In genomic region chr15:59013246-59013645, GRCh38 we compare ENCODE assay signal across 17 cellular contexts. TPM values are rescaled to one million over a fixed set of nuclear protein-coding genes. Genes with fewer than 3 reads are reported as not detected.
DNase-seq lines count a peak whose midpoint lies in the region; ATAC-seq and TF ChIP-seq lines count a peak whose summit lies in the region.
"Had no signal": no experiment of that assay in that cellular context is flagged by ENCODE, and none has a peak within 500 bp of the region (broad histone marks: within the 10 kb centered on the region; RNA-seq: fewer than 3 reads in every experiment).

No MANE protein-coding gene starts in this region.

- CTCF ChIA-PET in WTC11 (lab: Charles Lee), result no interaction called here

- H3K27ac Mint-ChIP-seq in WTC11 (peak overlapping the region; percentile 44), chondrocyte (ENCODE audit: unreplicated experiment) (peak overlapping the region; percentile 22), progenitor cell of endocrine pancreas (peak overlapping the region; percentile 9)
- H3K27ac Mint-ChIP-seq: HFFc6 had no signal

- ATAC-seq in WTC11 (no peak), GM19452 (IDR thresholded peaks at IDR 0.05; ENCODE audit: unreplicated experiment) (no peak), HG03097 (IDR thresholded peaks at IDR 0.05; ENCODE audit: low FRiP score, unreplicated experiment) (no peak)
- ATAC-seq: GM12878 had no signal

- H3K4me1 Mint-ChIP-seq in WTC11 (peaks cover 10% of the 10 kb centered on the region), chondrocyte (ENCODE audit: low read depth) (peaks cover 25% of the 10 kb centered on the region), progenitor cell of endocrine pancreas (ENCODE audit: low read depth) (peaks cover 11% of the 10 kb centered on the region)

- peaks cover 16% of the 10 kb centered on the region for H3K9me3 Mint-ChIP-seq in WTC11
- no peaks in the 10 kb centered on the region for H3K9me3 Mint-ChIP-seq in chondrocyte (ENCODE audit: low read depth)
- peaks cover 6% of the 10 kb centered on the region for H3K9me3 Mint-ChIP-seq in progenitor cell of endocrine pancreas (ENCODE audit: low read depth)
- H3K9me3 Mint-ChIP-seq: CD4-positive, CD25-positive, alpha-beta regulatory T cell; HFFc6 had no signal

- H3K4me3 Mint-ChIP-seq in WTC11, result no peak overlapping the region
- no peak overlapping the region for H3K4me3 Mint-ChIP-seq in chondrocyte (ENCODE audit: unreplicated experiment)
- H3K4me3 Mint-ChIP-seq in progenitor cell of endocrine pancreas (ENCODE audit: low read depth), result no peak overlapping the region
- H3K4me3 Mint-ChIP-seq: CD4-positive, CD25-positive, alpha-beta regulatory T cell; H9; HFFc6 had no signal

- no peaks in the 10 kb centered on the region for H3K27me3 Mint-ChIP-seq in WTC11 (ENCODE audit: low read depth)
- H3K27me3 Mint-ChIP-seq in chondrocyte (ENCODE audit: low read depth), result no peaks in the 10 kb centered on the region
- no peaks in the 10 kb centered on the region for H3K27me3 Mint-ChIP-seq in progenitor cell of endocrine pancreas
- H3K27me3 Mint-ChIP-seq: CD4-positive, CD25-positive, alpha-beta regulatory T cell had no signal

- POLR2A ChIA-PET in WTC11 (lab: Charles Lee), result no interaction called here

- DNase-seq in EL (peak; percentile 3), WTC11 (ENCODE audit: low spot score) (no peak), chondrocyte (ENCODE audit: low spot score) (no peak), progenitor cell of endocrine pancreas (ENCODE audit: low spot score, unreplicated experiment) (no peak), iPS-NIHi11 (ENCODE audit: low spot score) (no peak)
- DNase-seq: CD4-positive, CD25-positive, alpha-beta regulatory T cell; COR-L47; DMS79; H9; HFFc6; NCI-H1105; NCI-H2029 treated with DMSO at 0.1 percent for 48 hours; NCI-H524; Peyer's patch had no signal

- H3K36me3 Mint-ChIP-seq in WTC11 (peaks cover 19% of the 10 kb centered on the region), chondrocyte (ENCODE audit: low read depth) (no peaks in the 10 kb centered on the region), progenitor cell of endocrine pancreas (ENCODE audit: insufficient read depth) (peaks cover 15% of the 10 kb centered on the region)

- no peak for TF ChIP-seq CTCF in WTC11 (IDR thresholded peaks at IDR 0.05)
- no peak for TF ChIP-seq CTCF in chondrocyte (IDR thresholded peaks at IDR 0.05)
- no peak for TF ChIP-seq CTCF in progenitor cell of endocrine pancreas (IDR thresholded peaks at IDR 0.05; ENCODE audit: unreplicated experiment)

TF ChIP-seq in WTC11, 78 proteins besides CTCF, POLR2A, EP300 and RAD21:
- no peak for TF ChIP-seq PRRX2 (CRISPR knock-in tag; IDR thresholded peaks at IDR 0.05)
- no peak for TF ChIP-seq FOXK1 (CRISPR knock-in tag; IDR thresholded peaks at IDR 0.05)
- TF ChIP-seq TEAD1 (CRISPR knock-in tag; IDR thresholded peaks at IDR 0.05), result no peak
- TF ChIP-seq SP1 (CRISPR knock-in tag; conservative IDR thresholded peaks at IDR 0.05), result no peak
- TF ChIP-seq CBFB (CRISPR knock-in tag; IDR thresholded peaks at IDR 0.05; ENCODE audit: low read depth), result no peak
- no peak for TF ChIP-seq IRF1 (CRISPR knock-in tag; IDR thresholded peaks at IDR 0.05)

RNA-seq across cellular contexts. Expression of gene RNF111, which starts 25.8 kb away (rescaled TPM):
- total RNA-seq in WTC11 (2021), result 22.4 to 22.6 TPM (median 22.6 TPM) in 3 replicates
- 25.8 to 31.1 TPM (median 27.1 TPM) in 3 replicates for total RNA-seq in chondrocyte
- total RNA-seq in progenitor cell of endocrine pancreas, result 39.0 and 40.1 TPM in 2 replicates
